26 cellular contexts compared by ENCODE assay signal in genomic region chr2:24845691-24846090, GRCh38.
"Had no signal": no experiment of that assay in that cellular context is flagged by ENCODE, and none has a peak within 500 bp of the region (broad histone marks: within the 10 kb centered on the region; RNA-seq: fewer than 3 reads in every experiment).

No MANE protein-coding gene starts in this region.

- ATAC-seq: natural killer cell; psoas muscle; right cardiac atrium; right lobe of liver; stimulated activated effector memory CD8-positive, alpha-beta T cell treated with anti-CD3 and anti-CD28 coated beads, Interleukin-12 subunit alpha, Interleukin-12 subunit beta, amount 100 ng/mL, for 72 hours; stimulated activated naive B cell treated with anti-CD40 and anti-IgM and Interleukin-4, amounts not matched to agents 10 μg/mL and 1 μg/mL and 100 μg/mL, for 72 hours had no signal

- H3K27me3 Mint-ChIP-seq: progenitor cell of endocrine pancreas; stimulated activated naive B cell treated with anti-CD40 and anti-IgM and Interleukin-4, amounts not matched to agents 10 μg/mL and 1 μg/mL and 100 μg/mL, for 72 hours; stimulated activated naive CD8-positive, alpha-beta T cell treated with anti-CD3 and anti-CD28 coated beads, Interleukin-15, Interleukin-2, amounts not matched to agents 100 ng/mL and 50 ng/mL, for 24 hours had no signal

- H3K9me3 Mint-ChIP-seq: natural killer cell; stimulated activated effector memory CD8-positive, alpha-beta T cell treated with anti-CD3 and anti-CD28 coated beads, Interleukin-12 subunit alpha, Interleukin-12 subunit beta, amount 100 ng/mL, for 72 hours; stimulated activated naive CD8-positive, alpha-beta T cell treated with anti-CD3 and anti-CD28 coated beads, Interleukin-15, Interleukin-2, amounts not matched to agents 100 ng/mL and 50 ng/mL, for 24 hours had no signal

- H3K36me3 Mint-ChIP-seq: natural killer cell had no signal

- H3K27ac Mint-ChIP-seq: natural killer cell; nephron; neural progenitor cell; progenitor cell of endocrine pancreas; stimulated activated effector memory CD8-positive, alpha-beta T cell treated with anti-CD3 and anti-CD28 coated beads, Interleukin-12 subunit alpha, Interleukin-12 subunit beta, amount 100 ng/mL, for 72 hours; stimulated activated naive B cell treated with anti-CD40 and anti-IgM and Interleukin-4, amounts not matched to agents 10 μg/mL and 1 μg/mL and 100 μg/mL, for 72 hours; stimulated activated naive CD8-positive, alpha-beta T cell treated with anti-CD3 and anti-CD28 coated beads, Interleukin-15, Interleukin-2, amounts not matched to agents 100 ng/mL and 50 ng/mL, for 24 hours had no signal

- H3K4me3 ChIP-seq: neural progenitor cell, ovary, psoas muscle, right lobe of liver, sigmoid colon, stomach, thoracic aorta, thyroid gland, tibial nerve, upper lobe of left lung, vagina had no signal

- H3K27ac ChIP-seq: neural progenitor cell, ovary, parathyroid adenoma, psoas muscle, right lobe of liver, sigmoid colon, stomach, thoracic aorta, thyroid gland, tibial nerve, upper lobe of left lung, vagina had no signal

- H3K9me3 ChIP-seq: ovary, psoas muscle, right lobe of liver, sigmoid colon, thoracic aorta, thyroid gland, tibial nerve, upper lobe of left lung, vagina had no signal

- H3K4me3 Mint-ChIP-seq: natural killer cell; nephron; neural progenitor cell; stimulated activated effector memory CD8-positive, alpha-beta T cell treated with anti-CD3 and anti-CD28 coated beads, Interleukin-12 subunit alpha, Interleukin-12 subunit beta, amount 100 ng/mL, for 72 hours; stimulated activated naive B cell treated with anti-CD40 and anti-IgM and Interleukin-4, amounts not matched to agents 10 μg/mL and 1 μg/mL and 100 μg/mL, for 72 hours; stimulated activated naive CD8-positive, alpha-beta T cell treated with anti-CD3 and anti-CD28 coated beads, Interleukin-15, Interleukin-2, amounts not matched to agents 100 ng/mL and 50 ng/mL, for 24 hours had no signal

- DNase-seq: natural killer cell; occipital lobe; right cardiac atrium; right lobe of liver; sigmoid colon; small intestine; stimulated activated CD4-positive, alpha-beta T cell treated with anti-CD3 and anti-CD28 coated beads, Interleukin-12 subunit alpha, Interleukin-12 subunit beta, amount 100 ng/mL, for 4 hours; stimulated activated CD4-positive, alpha-beta T cell treated with anti-CD3 and anti-CD28 coated beads, Interleukin-1b, Interleukin-23, amount 100 ng/mL, for 48 hours; stimulated activated CD4-positive, alpha-beta T cell treated with anti-CD3 and anti-CD28 coated beads, Interleukin-4, amount 100 ng/mL, for 24 hours; stimulated activated naive B cell treated with anti-CD40 and anti-IgM and Interleukin-4, amounts not matched to agents 10 μg/mL and 1 μg/mL and 100 μg/mL, for 72 hours; stimulated activated naive CD4-positive, alpha-beta T cell treated with Interleukin-2 at 50 U/mL for 16 hours; stomach; thyroid gland; trophoblast cell; upper lobe of left lung had no signal

- H3K4me1 Mint-ChIP-seq: natural killer cell, nephron had no signal

- H3K36me3 ChIP-seq: neural progenitor cell, ovary, right lobe of liver, thoracic aorta, thyroid gland had no signal

- H3K27me3 ChIP-seq: neural progenitor cell, ovary, right lobe of liver, sigmoid colon, stomach, thyroid gland, tibial nerve, upper lobe of left lung, vagina had no signal

- H3K4me1 ChIP-seq: neural progenitor cell, parathyroid adenoma, psoas muscle, right lobe of liver, sigmoid colon, stomach, thyroid gland, upper lobe of left lung, vagina had no signal
